In genomic region chr16:50522324-50522723, GRCh38 we compare ENCODE assay signal across 18 cellular contexts. TPM values are rescaled to one million over a fixed set of nuclear protein-coding genes. Genes with fewer than 3 reads are reported as not detected.
"Had no signal": no experiment of that assay in that cellular context is flagged by ENCODE, and none has a peak within 500 bp of the region (broad histone marks: within the 10 kb centered on the region; RNA-seq: fewer than 3 reads in every experiment).

No MANE protein-coding gene starts in this region.

- H3K4me1 ChIP-seq: foreskin keratinocyte, right atrium auricular region, suprapubic skin, tibial artery, upper lobe of right lung, vagina had no signal

- H3K9me3 Mint-ChIP-seq: natural killer cell, neural crest cell had no signal

- H3K4me3 Mint-ChIP-seq: dendritic cell treated with granulocyte-macrophage colony-stimulating factor and Interleukin-4, amounts not matched to agents 40 ng/mL and 50 ng/mL, for 4 days; natural killer cell; neural crest cell had no signal

- H3K4me3 ChIP-seq: hepatocyte, ovary, right atrium auricular region, suprapubic skin, tibial artery, upper lobe of right lung, vagina had no signal

- H3K4me1 Mint-ChIP-seq: natural killer cell had no signal

- H3K9me3 ChIP-seq: ovary, suprapubic skin, upper lobe of right lung, vagina had no signal

- H3K27me3 ChIP-seq: hepatocyte, ovary, right atrium auricular region, tibial artery, vagina had no signal

- H3K27ac ChIP-seq: foreskin keratinocyte, hepatocyte, ovary, right atrium auricular region, suprapubic skin, tibial artery, upper lobe of right lung, vagina had no signal

- H3K36me3 Mint-ChIP-seq: natural killer cell had no signal

- DNase-seq: foreskin keratinocyte; kidney glomerular epithelial cell; mesendoderm; natural killer cell; nucleus accumbens; small intestine; stimulated activated CD4-positive, alpha-beta T cell treated with anti-CD3 and anti-CD28 coated beads, Interleukin-12 subunit alpha, Interleukin-12 subunit beta, amount 100 ng/mL, for 4 hours; stimulated activated naive CD4-positive, alpha-beta T cell treated with Interleukin-2 at 50 U/mL for 16 hours; tibial artery; upper lobe of right lung had no signal

- H3K36me3 ChIP-seq: ovary, right atrium auricular region, suprapubic skin, tibial artery, upper lobe of right lung, vagina had no signal

- H3K27ac Mint-ChIP-seq: dendritic cell treated with granulocyte-macrophage colony-stimulating factor and Interleukin-4, amounts not matched to agents 40 ng/mL and 50 ng/mL, for 4 days; natural killer cell had no signal

RNA-seq across cellular contexts. Expression of gene NKD1, which starts 25.9 kb away (rescaled TPM):
- total RNA-seq: epithelial cell of proximal tubule had no signal
